In the genomic region with DNA sequence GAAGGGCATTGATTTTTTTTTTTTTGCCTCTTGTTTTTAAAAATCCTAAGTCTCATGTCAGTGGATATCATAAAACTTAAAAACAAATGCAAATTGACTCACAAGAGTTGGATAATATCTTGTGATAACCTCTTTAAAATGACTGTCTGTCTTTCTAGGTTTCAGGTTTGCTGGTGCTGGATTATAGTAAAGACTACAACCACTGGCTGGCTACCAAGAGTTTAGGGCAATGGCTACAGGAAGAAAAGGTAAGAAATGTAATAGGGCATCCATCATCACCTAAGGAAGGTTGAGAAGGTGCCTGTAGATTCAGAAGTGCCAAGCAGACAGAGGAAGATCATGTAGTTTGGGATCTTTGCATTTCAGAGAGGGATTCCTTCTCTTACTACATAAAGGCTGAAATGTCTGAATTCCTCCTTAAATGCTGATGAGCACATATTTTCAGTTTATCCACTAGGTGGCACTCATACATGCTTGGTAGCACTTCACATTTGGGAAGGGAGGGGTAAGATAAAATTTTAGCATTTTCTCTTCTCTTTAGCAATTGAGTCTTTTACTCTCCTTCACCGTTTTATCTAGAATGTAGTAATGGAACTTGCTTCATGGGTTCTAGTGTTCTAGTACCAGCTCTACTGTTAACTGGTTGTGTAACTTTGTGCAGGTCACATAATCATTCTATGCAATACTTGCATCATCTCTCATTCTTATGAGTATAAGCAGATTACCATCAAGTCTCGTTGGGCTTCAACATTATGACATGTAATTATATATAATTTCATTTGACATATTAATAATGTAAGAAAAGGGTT, we compare ENCODE assay signal across 1 cellular context.
TF ChIP-seq lines count a peak whose summit lies in the region.

No MANE protein-coding gene starts in this region.

TF ChIP-seq in HepG2, 621 proteins besides CTCF, POLR2A, EP300 and RAD21 (continues in another document):
- TF ChIP-seq CBX5 (CRISPR knock-in tag; IDR thresholded peaks at IDR 0.05; ENCODE audit: borderline replicate concordance) (no peak), ADNP (CRISPR knock-in tag; IDR thresholded peaks at IDR 0.05) (no peak), NONO (IDR thresholded peaks at IDR 0.05) (no peak), NONO (CRISPR knock-in tag; conservative IDR thresholded peaks at IDR 0.05) (no peak), SMC3 (IDR thresholded peaks at IDR 0.05; ENCODE audit: low read length) (peak; percentile 65; the same call in 1 of the 2 replicates), ATF1 (CRISPR knock-in tag; IDR thresholded peaks at IDR 0.05) (no peak), U2AF2 (IDR thresholded peaks at IDR 0.05; ENCODE audit: low read depth, low read length) (no peak), GTF2F1 (IDR thresholded peaks at IDR 0.05; ENCODE audit: low read length) (no peak), ZSCAN31 (CRISPR knock-in tag; IDR thresholded peaks at IDR 0.05; ENCODE audit: low read depth) (no peak), XBP1 (CRISPR knock-in tag; IDR thresholded peaks at IDR 0.05) (no peak), NFIC (IDR thresholded peaks at IDR 0.05; ENCODE audit: low read length) (no peak), CENPT (CRISPR knock-in tag; IDR thresholded peaks at IDR 0.05; ENCODE audit: low read depth) (no peak), ZNF619 (CRISPR knock-in tag; IDR thresholded peaks at IDR 0.05) (no peak), ZNF547 (CRISPR knock-in tag; IDR thresholded peaks at IDR 0.05) (no peak), KLF12 (CRISPR knock-in tag; IDR thresholded peaks at IDR 0.05; ENCODE audit: borderline replicate concordance) (no peak), CEBPB (IDR thresholded peaks at IDR 0.05; ENCODE audit: borderline replicate concordance, low read depth, low read length) (peak; percentile 83), POLR2G (IDR thresholded peaks at IDR 0.05; ENCODE audit: low read depth, low read length) (no peak), ZNF432 (CRISPR knock-in tag; IDR thresholded peaks at IDR 0.05; ENCODE audit: borderline replicate concordance) (no peak), ZNF660 (CRISPR knock-in tag; IDR thresholded peaks at IDR 0.05; ENCODE audit: borderline replicate concordance, low read depth) (no peak), ZNF562 (CRISPR knock-in tag; IDR thresholded peaks at IDR 0.05; ENCODE audit: borderline replicate concordance) (no peak), RARG (CRISPR knock-in tag; IDR thresholded peaks at IDR 0.05; ENCODE audit: low read depth) (no peak), ZNF557 (CRISPR knock-in tag; IDR thresholded peaks at IDR 0.05) (no peak), ISX (CRISPR knock-in tag; conservative IDR thresholded peaks at IDR 0.05) (no peak), ZMYM4 (CRISPR knock-in tag; IDR thresholded peaks at IDR 0.05) (no peak), BCL6 (CRISPR knock-in tag; IDR thresholded peaks at IDR 0.05) (peak; percentile 15; the same call in 1 of the 2 replicates), RBAK (CRISPR knock-in tag; IDR thresholded peaks at IDR 0.05) (no peak)
- TF ChIP-seq, protein P1, sequence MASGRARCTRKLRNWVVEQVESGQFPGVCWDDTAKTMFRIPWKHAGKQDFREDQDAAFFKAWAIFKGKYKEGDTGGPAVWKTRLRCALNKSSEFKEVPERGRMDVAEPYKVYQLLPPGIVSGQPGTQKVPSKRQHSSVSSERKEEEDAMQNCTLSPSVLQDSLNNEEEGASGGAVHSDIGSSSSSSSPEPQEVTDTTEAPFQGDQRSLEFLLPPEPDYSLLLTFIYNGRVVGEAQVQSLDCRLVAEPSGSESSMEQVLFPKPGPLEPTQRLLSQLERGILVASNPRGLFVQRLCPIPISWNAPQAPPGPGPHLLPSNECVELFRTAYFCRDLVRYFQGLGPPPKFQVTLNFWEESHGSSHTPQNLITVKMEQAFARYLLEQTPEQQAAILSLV (CRISPR knock-in tag; IDR thresholded peaks at IDR 0.05; ENCODE audit: borderline replicate concordance) = no peak
- TF ChIP-seq, protein P2, sequence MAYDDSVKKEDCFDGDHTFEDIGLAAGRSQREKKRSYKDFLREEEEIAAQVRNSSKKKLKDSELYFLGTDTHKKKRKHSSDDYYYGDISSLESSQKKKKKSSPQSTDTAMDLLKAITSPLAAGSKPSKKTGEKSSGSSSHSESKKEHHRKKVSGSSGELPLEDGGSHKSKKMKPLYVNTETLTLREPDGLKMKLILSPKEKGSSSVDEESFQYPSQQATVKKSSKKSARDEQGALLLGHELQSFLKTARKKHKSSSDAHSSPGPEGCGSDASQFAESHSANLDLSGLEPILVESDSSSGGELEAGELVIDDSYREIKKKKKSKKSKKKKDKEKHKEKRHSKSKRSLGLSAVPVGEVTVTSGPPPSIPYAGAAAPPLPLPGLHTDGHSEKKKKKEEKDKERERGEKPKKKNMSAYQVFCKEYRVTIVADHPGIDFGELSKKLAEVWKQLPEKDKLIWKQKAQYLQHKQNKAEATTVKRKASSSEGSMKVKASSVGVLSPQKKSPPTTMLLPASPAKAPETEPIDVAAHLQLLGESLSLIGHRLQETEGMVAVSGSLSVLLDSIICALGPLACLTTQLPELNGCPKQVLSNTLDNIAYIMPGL (CRISPR knock-in tag; IDR thresholded peaks at IDR 0.05; ENCODE audit: borderline replicate concordance in 1 of 2, low read depth in 1 of 2) = 0 out of 4 replicates have a peak, but pooled peaks of 1 of the 2 experiments have one; percentile 60
- TF ChIP-seq, protein P3, sequence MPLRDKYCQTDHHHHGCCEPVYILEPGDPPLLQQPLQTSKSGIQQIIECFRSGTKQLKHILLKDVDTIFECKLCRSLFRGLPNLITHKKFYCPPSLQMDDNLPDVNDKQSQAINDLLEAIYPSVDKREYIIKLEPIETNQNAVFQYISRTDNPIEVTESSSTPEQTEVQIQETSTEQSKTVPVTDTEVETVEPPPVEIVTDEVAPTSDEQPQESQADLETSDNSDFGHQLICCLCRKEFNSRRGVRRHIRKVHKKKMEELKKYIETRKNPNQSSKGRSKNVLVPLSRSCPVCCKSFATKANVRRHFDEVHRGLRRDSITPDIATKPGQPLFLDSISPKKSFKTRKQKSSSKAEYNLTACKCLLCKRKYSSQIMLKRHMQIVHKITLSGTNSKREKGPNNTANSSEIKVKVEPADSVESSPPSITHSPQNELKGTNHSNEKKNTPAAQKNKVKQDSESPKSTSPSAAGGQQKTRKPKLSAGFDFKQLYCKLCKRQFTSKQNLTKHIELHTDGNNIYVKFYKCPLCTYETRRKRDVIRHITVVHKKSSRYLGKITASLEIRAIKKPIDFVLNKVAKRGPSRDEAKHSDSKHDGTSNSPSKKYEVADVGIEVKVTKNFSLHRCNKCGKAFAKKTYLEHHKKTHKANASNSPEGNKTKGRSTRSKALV (CRISPR knock-in tag; IDR thresholded peaks at IDR 0.05) = no peak
- TF ChIP-seq, protein P4, sequence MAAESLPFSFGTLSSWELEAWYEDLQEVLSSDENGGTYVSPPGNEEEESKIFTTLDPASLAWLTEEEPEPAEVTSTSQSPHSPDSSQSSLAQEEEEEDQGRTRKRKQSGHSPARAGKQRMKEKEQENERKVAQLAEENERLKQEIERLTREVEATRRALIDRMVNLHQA (CRISPR knock-in tag; IDR thresholded peaks at IDR 0.05) = no peak
- TF ChIP-seq, protein P5, sequence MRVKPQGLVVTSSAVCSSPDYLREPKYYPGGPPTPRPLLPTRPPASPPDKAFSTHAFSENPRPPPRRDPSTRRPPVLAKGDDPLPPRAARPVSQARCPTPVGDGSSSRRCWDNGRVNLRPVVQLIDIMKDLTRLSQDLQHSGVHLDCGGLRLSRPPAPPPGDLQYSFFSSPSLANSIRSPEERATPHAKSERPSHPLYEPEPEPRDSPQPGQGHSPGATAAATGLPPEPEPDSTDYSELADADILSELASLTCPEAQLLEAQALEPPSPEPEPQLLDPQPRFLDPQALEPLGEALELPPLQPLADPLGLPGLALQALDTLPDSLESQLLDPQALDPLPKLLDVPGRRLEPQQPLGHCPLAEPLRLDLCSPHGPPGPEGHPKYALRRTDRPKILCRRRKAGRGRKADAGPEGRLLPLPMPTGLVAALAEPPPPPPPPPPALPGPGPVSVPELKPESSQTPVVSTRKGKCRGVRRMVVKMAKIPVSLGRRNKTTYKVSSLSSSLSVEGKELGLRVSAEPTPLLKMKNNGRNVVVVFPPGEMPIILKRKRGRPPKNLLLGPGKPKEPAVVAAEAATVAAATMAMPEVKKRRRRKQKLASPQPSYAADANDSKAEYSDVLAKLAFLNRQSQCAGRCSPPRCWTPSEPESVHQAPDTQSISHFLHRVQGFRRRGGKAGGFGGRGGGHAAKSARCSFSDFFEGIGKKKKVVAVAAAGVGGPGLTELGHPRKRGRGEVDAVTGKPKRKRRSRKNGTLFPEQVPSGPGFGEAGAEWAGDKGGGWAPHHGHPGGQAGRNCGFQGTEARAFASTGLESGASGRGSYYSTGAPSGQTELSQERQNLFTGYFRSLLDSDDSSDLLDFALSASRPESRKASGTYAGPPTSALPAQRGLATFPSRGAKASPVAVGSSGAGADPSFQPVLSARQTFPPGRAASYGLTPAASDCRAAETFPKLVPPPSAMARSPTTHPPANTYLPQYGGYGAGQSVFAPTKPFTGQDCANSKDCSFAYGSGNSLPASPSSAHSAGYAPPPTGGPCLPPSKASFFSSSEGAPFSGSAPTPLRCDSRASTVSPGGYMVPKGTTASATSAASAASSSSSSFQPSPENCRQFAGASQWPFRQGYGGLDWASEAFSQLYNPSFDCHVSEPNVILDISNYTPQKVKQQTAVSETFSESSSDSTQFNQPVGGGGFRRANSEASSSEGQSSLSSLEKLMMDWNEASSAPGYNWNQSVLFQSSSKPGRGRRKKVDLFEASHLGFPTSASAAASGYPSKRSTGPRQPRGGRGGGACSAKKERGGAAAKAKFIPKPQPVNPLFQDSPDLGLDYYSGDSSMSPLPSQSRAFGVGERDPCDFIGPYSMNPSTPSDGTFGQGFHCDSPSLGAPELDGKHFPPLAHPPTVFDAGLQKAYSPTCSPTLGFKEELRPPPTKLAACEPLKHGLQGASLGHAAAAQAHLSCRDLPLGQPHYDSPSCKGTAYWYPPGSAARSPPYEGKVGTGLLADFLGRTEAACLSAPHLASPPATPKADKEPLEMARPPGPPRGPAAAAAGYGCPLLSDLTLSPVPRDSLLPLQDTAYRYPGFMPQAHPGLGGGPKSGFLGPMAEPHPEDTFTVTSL (CRISPR knock-in tag; IDR thresholded peaks at IDR 0.05; ENCODE audit: borderline replicate concordance) = no peak
- TF ChIP-seq, protein P6, sequence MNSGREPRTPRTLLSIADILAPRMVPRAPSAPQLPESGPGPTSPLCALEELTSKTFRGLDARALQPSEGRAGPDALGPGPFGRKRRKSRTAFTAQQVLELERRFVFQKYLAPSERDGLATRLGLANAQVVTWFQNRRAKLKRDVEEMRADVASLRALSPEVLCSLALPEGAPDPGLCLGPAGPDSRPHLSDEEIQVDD (CRISPR knock-in tag; IDR thresholded peaks at IDR 0.05; ENCODE audit: borderline replicate concordance) = no peak
- TF ChIP-seq, protein P7, sequence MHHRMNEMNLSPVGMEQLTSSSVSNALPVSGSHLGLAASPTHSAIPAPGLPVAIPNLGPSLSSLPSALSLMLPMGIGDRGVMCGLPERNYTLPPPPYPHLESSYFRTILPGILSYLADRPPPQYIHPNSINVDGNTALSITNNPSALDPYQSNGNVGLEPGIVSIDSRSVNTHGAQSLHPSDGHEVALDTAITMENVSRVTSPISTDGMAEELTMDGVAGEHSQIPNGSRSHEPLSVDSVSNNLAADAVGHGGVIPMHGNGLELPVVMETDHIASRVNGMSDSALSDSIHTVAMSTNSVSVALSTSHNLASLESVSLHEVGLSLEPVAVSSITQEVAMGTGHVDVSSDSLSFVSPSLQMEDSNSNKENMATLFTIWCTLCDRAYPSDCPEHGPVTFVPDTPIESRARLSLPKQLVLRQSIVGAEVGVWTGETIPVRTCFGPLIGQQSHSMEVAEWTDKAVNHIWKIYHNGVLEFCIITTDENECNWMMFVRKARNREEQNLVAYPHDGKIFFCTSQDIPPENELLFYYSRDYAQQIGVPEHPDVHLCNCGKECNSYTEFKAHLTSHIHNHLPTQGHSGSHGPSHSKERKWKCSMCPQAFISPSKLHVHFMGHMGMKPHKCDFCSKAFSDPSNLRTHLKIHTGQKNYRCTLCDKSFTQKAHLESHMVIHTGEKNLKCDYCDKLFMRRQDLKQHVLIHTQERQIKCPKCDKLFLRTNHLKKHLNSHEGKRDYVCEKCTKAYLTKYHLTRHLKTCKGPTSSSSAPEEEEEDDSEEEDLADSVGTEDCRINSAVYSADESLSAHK (CRISPR knock-in tag; IDR thresholded peaks at IDR 0.05; ENCODE audit: borderline replicate concordance) = no peak
- TF ChIP-seq, protein P8, sequence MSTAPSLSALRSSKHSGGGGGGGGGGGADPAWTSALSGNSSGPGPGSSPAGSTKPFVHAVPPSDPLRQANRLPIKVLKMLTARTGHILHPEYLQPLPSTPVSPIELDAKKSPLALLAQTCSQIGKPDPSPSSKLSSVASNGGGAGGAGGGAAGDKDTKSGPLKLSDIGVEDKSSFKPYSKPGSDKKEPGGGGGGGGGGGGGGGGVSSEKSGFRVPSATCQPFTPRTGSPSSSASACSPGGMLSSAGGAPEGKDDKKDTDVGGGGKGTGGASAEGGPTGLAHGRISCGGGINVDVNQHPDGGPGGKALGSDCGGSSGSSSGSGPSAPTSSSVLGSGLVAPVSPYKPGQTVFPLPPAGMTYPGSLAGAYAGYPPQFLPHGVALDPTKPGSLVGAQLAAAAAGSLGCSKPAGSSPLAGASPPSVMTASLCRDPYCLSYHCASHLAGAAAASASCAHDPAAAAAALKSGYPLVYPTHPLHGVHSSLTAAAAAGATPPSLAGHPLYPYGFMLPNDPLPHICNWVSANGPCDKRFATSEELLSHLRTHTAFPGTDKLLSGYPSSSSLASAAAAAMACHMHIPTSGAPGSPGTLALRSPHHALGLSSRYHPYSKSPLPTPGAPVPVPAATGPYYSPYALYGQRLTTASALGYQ (CRISPR knock-in tag; IDR thresholded peaks at IDR 0.05) = no peak
- TF ChIP-seq, protein P9, sequence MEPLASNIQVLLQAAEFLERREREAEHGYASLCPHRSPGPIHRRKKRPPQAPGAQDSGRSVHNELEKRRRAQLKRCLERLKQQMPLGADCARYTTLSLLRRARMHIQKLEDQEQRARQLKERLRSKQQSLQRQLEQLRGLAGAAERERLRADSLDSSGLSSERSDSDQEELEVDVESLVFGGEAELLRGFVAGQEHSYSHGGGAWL (CRISPR knock-in tag; IDR thresholded peaks at IDR 0.05) = no peak
- TF ChIP-seq, protein P10, sequence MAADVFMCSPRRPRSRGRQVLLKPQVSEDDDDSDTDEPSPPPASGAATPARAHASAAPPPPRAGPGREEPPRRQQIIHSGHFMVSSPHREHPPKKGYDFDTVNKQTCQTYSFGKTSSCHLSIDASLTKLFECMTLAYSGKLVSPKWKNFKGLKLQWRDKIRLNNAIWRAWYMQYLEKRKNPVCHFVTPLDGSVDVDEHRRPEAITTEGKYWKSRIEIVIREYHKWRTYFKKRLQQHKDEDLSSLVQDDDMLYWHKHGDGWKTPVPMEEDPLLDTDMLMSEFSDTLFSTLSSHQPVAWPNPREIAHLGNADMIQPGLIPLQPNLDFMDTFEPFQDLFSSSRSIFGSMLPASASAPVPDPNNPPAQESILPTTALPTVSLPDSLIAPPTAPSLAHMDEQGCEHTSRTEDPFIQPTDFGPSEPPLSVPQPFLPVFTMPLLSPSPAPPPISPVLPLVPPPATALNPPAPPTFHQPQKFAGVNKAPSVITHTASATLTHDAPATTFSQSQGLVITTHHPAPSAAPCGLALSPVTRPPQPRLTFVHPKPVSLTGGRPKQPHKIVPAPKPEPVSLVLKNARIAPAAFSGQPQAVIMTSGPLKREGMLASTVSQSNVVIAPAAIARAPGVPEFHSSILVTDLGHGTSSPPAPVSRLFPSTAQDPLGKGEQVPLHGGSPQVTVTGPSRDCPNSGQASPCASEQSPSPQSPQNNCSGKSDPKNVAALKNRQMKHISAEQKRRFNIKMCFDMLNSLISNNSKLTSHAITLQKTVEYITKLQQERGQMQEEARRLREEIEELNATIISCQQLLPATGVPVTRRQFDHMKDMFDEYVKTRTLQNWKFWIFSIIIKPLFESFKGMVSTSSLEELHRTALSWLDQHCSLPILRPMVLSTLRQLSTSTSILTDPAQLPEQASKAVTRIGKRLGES (CRISPR knock-in tag; IDR thresholded peaks at IDR 0.05; ENCODE audit: borderline replicate concordance) = no peak
